2 cellular contexts compared by ENCODE assay signal in genomic region chrY:11100472-11100871, GRCh38.
A peak's percentile ranks its signal among the peaks of the same experiment; 100 is the strongest.
DNase-seq lines count a peak whose midpoint lies in the region; TF ChIP-seq lines count a peak whose summit lies in the region.
"Not testable (repeated sequence)": the region's sequence is repeated elsewhere in the genome, so short reads cannot be mapped to it uniquely, and the experiment has no call there.

No MANE protein-coding gene starts in this region.

- not testable (repeated sequence) for H3K4me3 ChIP-seq in coronary artery, sigmoid colon

- not testable (repeated sequence) for TF ChIP-seq POLR2A in sigmoid colon (IDR thresholded peaks at IDR 0.05)

- peak; percentile 52 for DNase-seq in coronary artery (ENCODE audit: low spot score)
- peak; percentile 61 for DNase-seq in sigmoid colon

- TF ChIP-seq EP300 in sigmoid colon (IDR thresholded peaks at IDR 0.05): not testable (repeated sequence)

- not testable (repeated sequence) for H3K4me1 ChIP-seq in sigmoid colon

- 79 to 86% methylated on average over 19 of the region's 19 CpGs for WGBS in sigmoid colon, 2 donors

- H3K9me3 ChIP-seq in sigmoid colon: not testable (repeated sequence)

- TF ChIP-seq CTCF in coronary artery (IDR thresholded peaks at IDR 0.05); sigmoid colon (IDR thresholded peaks at IDR 0.05): not testable (repeated sequence)

- not testable (repeated sequence) for H3K36me3 ChIP-seq in sigmoid colon

- not testable (repeated sequence) for H3K27me3 ChIP-seq in sigmoid colon

- intact Hi-C loops in sigmoid colon (cut with DNase I): not testable (repeated sequence)

- H3K27ac ChIP-seq in coronary artery, sigmoid colon: not testable (repeated sequence)
